In the genomic region with DNA sequence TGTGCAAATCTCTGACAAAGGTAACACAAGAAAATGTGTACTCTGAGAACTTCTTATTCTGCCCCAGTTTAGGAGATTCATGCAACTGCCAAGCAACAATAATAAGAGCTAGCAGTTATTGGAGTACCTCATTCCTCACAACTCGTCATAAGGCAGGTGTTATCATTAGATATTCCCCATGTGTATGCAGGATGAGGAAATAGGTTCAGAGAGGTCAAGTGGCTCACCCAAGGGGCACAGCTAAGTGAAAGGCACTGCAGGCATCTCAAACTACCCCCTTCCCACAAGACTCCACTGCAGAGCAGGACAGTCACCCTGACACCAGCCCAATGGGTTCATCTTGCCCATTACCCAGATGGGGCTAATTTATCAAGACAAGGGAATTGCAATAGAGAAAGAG, we compare ENCODE assay signal across 24 cellular contexts. TPM values are rescaled to one million over a fixed set of nuclear protein-coding genes. Genes with fewer than 3 reads are reported as not detected.
DNase-seq lines count a peak whose midpoint lies in the region; ATAC-seq, FAIRE-seq and TF ChIP-seq lines count a peak whose summit lies in the region.
"Had no signal": no experiment of that assay in that cellular context is flagged by ENCODE, and none has a peak within 500 bp of the region (broad histone marks: within the 10 kb centered on the region; RNA-seq: fewer than 3 reads in every experiment).

No MANE protein-coding gene starts in this region.

- TF ChIP-seq POLR2A in GM12892 (IDR thresholded peaks at IDR 0.05; ENCODE audit: low read depth, low read length) = no peak

- TF ChIP-seq CTCF in HEK293 (tag by site-specific recombination; IDR thresholded peaks at IDR 0.05) (no peak), natural killer cell (IDR thresholded peaks at IDR 0.05) (no peak)

- CTCF ChIA-PET in HEK293 (lab: Yijun Ruan, JAX) = interaction anchor here (0.6 to 1.9 kb wide), 3 partner anchors 14 to 82 kb away, joined by 3 to 6 read pairs (median 3); no protein-coding TSS in a partner anchor

- peaks cover 0 to 10% of the 10 kb centered on the region in 2 experiments; a peak in 1 of 3 replicates for H3K36me3 ChIP-seq in HEK293 (ENCODE audit: control insufficient read depth in 2 of 2, insufficient read depth in 1 of 2, low read length in 2 of 2)
- H3K36me3 ChIP-seq: prostate gland had no signal

- H3K9me3 Mint-ChIP-seq in T-helper 1 cell treated with Interleukin-12 subunit alpha and Interleukin-12 subunit beta and Interleukin-4 antibody, amounts not matched to agents 30 μg/mL and 1 μg/mL, for 36 hours = no peaks in the 10 kb centered on the region
- no peaks in the 10 kb centered on the region for H3K9me3 Mint-ChIP-seq in activated naive CD8-positive, alpha-beta T cell treated with anti-CD3 and anti-CD28 coated beads for 36 hours
- no peaks in the 10 kb centered on the region for H3K9me3 Mint-ChIP-seq in natural killer cell

- intact Hi-C loops in natural killer cell (cut with micrococcal nuclease) = no loop called here

- H3K27ac ChIP-seq in HEK293 (ENCODE audit: extremely low read depth, low read depth, low read length) = no peak overlapping the region
- H3K27ac ChIP-seq in substantia nigra (ENCODE audit: low read depth, low read length, poor library complexity, severe bottlenecking) = no peak overlapping the region
- H3K27ac ChIP-seq: 22Rv1, prostate gland had no signal

- peak overlapping the region; percentile 71 for H3K4me3 Mint-ChIP-seq in T-helper 1 cell treated with Interleukin-12 subunit alpha and Interleukin-12 subunit beta and Interleukin-4 antibody, amounts not matched to agents 30 μg/mL and 1 μg/mL, for 36 hours
- H3K4me3 Mint-ChIP-seq in activated naive CD8-positive, alpha-beta T cell treated with anti-CD3 and anti-CD28 coated beads for 36 hours = peak overlapping the region; percentile 22
- H3K4me3 Mint-ChIP-seq in natural killer cell = peak overlapping the region; percentile 74

- H3K4me1 ChIP-seq in HEK293 (ENCODE audit: control insufficient read depth, insufficient read depth, low read length) = no peaks in the 10 kb centered on the region
- H3K4me1 ChIP-seq: prostate gland had no signal

- peaks cover 27% of the 10 kb centered on the region for H3K36me3 Mint-ChIP-seq in T-helper 1 cell treated with Interleukin-12 subunit alpha and Interleukin-12 subunit beta and Interleukin-4 antibody, amounts not matched to agents 30 μg/mL and 1 μg/mL, for 36 hours (ENCODE audit: low read depth)
- peaks cover 26% of the 10 kb centered on the region for H3K36me3 Mint-ChIP-seq in activated naive CD8-positive, alpha-beta T cell treated with anti-CD3 and anti-CD28 coated beads for 36 hours
- H3K36me3 Mint-ChIP-seq in natural killer cell = no peaks in the 10 kb centered on the region

- POLR2A ChIA-PET in HEK293 (lab: Yijun Ruan, JAX) = interaction anchor here (1.9 kb wide), 1 partner anchor 32 kb away, joined by 9 read pairs; no protein-coding TSS in a partner anchor

- H3K27me3 Mint-ChIP-seq in T-helper 1 cell treated with Interleukin-12 subunit alpha and Interleukin-12 subunit beta and Interleukin-4 antibody, amounts not matched to agents 30 μg/mL and 1 μg/mL, for 36 hours (ENCODE audit: low read depth) = no peaks in the 10 kb centered on the region
- no peaks in the 10 kb centered on the region for H3K27me3 Mint-ChIP-seq in activated naive CD8-positive, alpha-beta T cell treated with anti-CD3 and anti-CD28 coated beads for 36 hours
- no peaks in the 10 kb centered on the region for H3K27me3 Mint-ChIP-seq in natural killer cell (ENCODE audit: low read depth in 2 of 2)

- no peak for DNase-seq in T-helper 1 cell
- no peak for DNase-seq in activated naive CD8-positive, alpha-beta T cell treated with anti-CD3 and anti-CD28 coated beads for 36 hours
- DNase-seq in natural killer cell = no peak
- no peak for DNase-seq in dermis blood vessel endothelial cell
- DNase-seq in substantia nigra (lab: John Stamatoyannopoulos, UW) = no peak
- no peak for DNase-seq in GM12892 (ENCODE audit: insufficient read length)
- DNase-seq: activated effector memory CD4-positive, alpha-beta T cell treated with Interleukin-2 at 50 U/mL for 16 hours; GOT3; NCI-H1930; NCI-H510A treated with DMSO at 0.1 percent for 48 hours; Right ventricle myocardium superior; stimulated activated CD4-positive, alpha-beta T cell treated with anti-CD3 and anti-CD28 coated beads, Interleukin-4, amount 100 ng/mL, for 4 hours; stimulated activated CD8-positive, alpha-beta memory T cell treated with anti-CD3 and anti-CD28 coated beads, Interleukin-4, amount 100 ng/mL, for 48 hours; transverse colon had no signal

- peaks cover 51% of the 10 kb centered on the region for H3K4me1 Mint-ChIP-seq in T-helper 1 cell treated with Interleukin-12 subunit alpha and Interleukin-12 subunit beta and Interleukin-4 antibody, amounts not matched to agents 30 μg/mL and 1 μg/mL, for 36 hours (ENCODE audit: low read depth)
- peaks cover 41% of the 10 kb centered on the region for H3K4me1 Mint-ChIP-seq in activated naive CD8-positive, alpha-beta T cell treated with anti-CD3 and anti-CD28 coated beads for 36 hours
- peaks cover 29 to 34% of the 10 kb centered on the region in 2 donors for H3K4me1 Mint-ChIP-seq in natural killer cell

- no peak overlapping the region for H3K4me3 ChIP-seq in HEK293 (ENCODE audit: low read depth, low read length)
- H3K4me3 ChIP-seq: prostate gland, smooth muscle cell, transverse colon had no signal

- peak overlapping the region; percentile 70 for H3K27ac Mint-ChIP-seq in T-helper 1 cell treated with Interleukin-12 subunit alpha and Interleukin-12 subunit beta and Interleukin-4 antibody, amounts not matched to agents 30 μg/mL and 1 μg/mL, for 36 hours
- peak overlapping the region; percentile 69 for H3K27ac Mint-ChIP-seq in activated naive CD8-positive, alpha-beta T cell treated with anti-CD3 and anti-CD28 coated beads for 36 hours
- H3K27ac Mint-ChIP-seq in natural killer cell = peak overlapping the region; percentile 7 to 22

- H3K9me3 ChIP-seq in HEK293 (ENCODE audit: control insufficient read depth, insufficient read depth, low read depth, low read length) = no peaks in the 10 kb centered on the region
- H3K9me3 ChIP-seq: prostate gland, transverse colon had no signal

- no peak for ATAC-seq in natural killer cell

- no peak for FAIRE-seq in GM12892 (lab: Jason Lieb, UNC)

TF ChIP-seq in HEK293, 187 proteins besides CTCF, POLR2A, EP300 and RAD21 (continues in another document):
- 0 out of 2 replicates have a peak, but pooled peaks have one; percentile 17 for TF ChIP-seq ZNF768 (tag by site-specific recombination; IDR thresholded peaks at IDR 0.05)

RNA-seq across cellular contexts. Expression of a gene that starts 1.3 kb away (rescaled TPM):
- total RNA-seq in activated naive CD8-positive, alpha-beta T cell treated with anti-CD3 and anti-CD28 coated beads for 36 hours = 100 to 1,000 TPM; 136 to 137 TPM
- total RNA-seq in natural killer cell (100 to 1,000 TPM; 159 to 215 (median 181) TPM), dermis blood vessel endothelial cell (110 and 112 TPM in 2 replicates)
- polyA plus RNA-seq in GM12892 (2012; ENCODE audit: missing spikeins) = 88.3 TPM

RNA-seq across cellular contexts. Expression of a gene that starts 22.9 kb away (rescaled TPM):
- total RNA-seq in activated naive CD8-positive, alpha-beta T cell treated with anti-CD3 and anti-CD28 coated beads for 36 hours = 1 to 10 TPM; 2.3 to 2.7 TPM
- not detected for total RNA-seq in natural killer cell
- total RNA-seq in dermis blood vessel endothelial cell = 0.14 and 0.17 TPM in 2 replicates
- polyA plus RNA-seq in GM12892 (2012; ENCODE audit: missing spikeins) = 0.89 TPM
- total RNA-seq: dermis microvascular lymphatic vessel endothelial cell had no signal

RNA-seq across cellular contexts. Expression of a gene that starts 26.2 kb away (rescaled TPM):
- total RNA-seq in activated naive CD8-positive, alpha-beta T cell treated with anti-CD3 and anti-CD28 coated beads for 36 hours = 10 to 100 TPM; 71.8 to 79.7 TPM
- total RNA-seq in natural killer cell (10 to 100 TPM; 36.7 to 60.5 (median 54.7) TPM), dermis blood vessel endothelial cell (12.8 and 30.2 TPM in 2 replicates)
- polyA plus RNA-seq in GM12892 (2012; ENCODE audit: missing spikeins) = 21.0 TPM

RNA-seq across cellular contexts. Expression of a gene that starts 40.1 kb away (rescaled TPM):
- total RNA-seq in activated naive CD8-positive, alpha-beta T cell treated with anti-CD3 and anti-CD28 coated beads for 36 hours = not detected
- not detected for total RNA-seq in natural killer cell
- total RNA-seq in dermis blood vessel endothelial cell = not detected in 2 replicates
- polyA plus RNA-seq in GM12892 (2012; ENCODE audit: missing spikeins) = not detected
- total RNA-seq: dermis microvascular lymphatic vessel endothelial cell; lower leg skin; prostate gland; Right ventricle myocardium superior; smooth muscle cell; T-helper 2 cell treated with Interferon-gamma antibody and Interleukin-4, amounts not matched to agents 100 ng/mL and 5 ng/mL, for 36 hours; transverse colon had no signal
- polyA plus RNA-seq: BJ, esophagus, smooth muscle cell had no signal

RNA-seq across cellular contexts. Expression of a gene that starts 54.0 kb away (rescaled TPM):
- total RNA-seq in activated naive CD8-positive, alpha-beta T cell treated with anti-CD3 and anti-CD28 coated beads for 36 hours = under 1 TPM in 1 of 2 experiments, not detected in 1; 0.06 TPM
- total RNA-seq in natural killer cell (under 1 TPM in 2 of 3 donors, not detected in 1; 0.16 to 0.19 TPM), dermis blood vessel endothelial cell (not detected in 2 replicates)
- polyA plus RNA-seq in GM12892 (2012; ENCODE audit: missing spikeins) = not detected
- total RNA-seq: dermis microvascular lymphatic vessel endothelial cell; lower leg skin; smooth muscle cell; T-helper 2 cell treated with Interferon-gamma antibody and Interleukin-4, amounts not matched to agents 100 ng/mL and 5 ng/mL, for 36 hours; transverse colon had no signal
- polyA plus RNA-seq: BJ, smooth muscle cell had no signal

Comparison
In these comparisons a context has a peak if more than half of its experiments do, and no peak if none do; other contexts are left out.
1. H3K27ac Mint-ChIP-seq: peak in every context shown above with its lines; median percentile 70 in T-helper 1 cell treated with Interleukin-12 subunit alpha and Interleukin-12 subunit beta and Interleukin-4 antibody, amounts not matched to agents 30 μg/mL and 1 μg/mL, for 36 hours; 69 in activated naive CD8-positive, alpha-beta T cell treated with anti-CD3 and anti-CD28 coated beads for 36 hours; 14 in natural killer cell.
2. H3K4me3 Mint-ChIP-seq: peak in every context shown above with its lines; median percentile 74 in natural killer cell; 71 in T-helper 1 cell treated with Interleukin-12 subunit alpha and Interleukin-12 subunit beta and Interleukin-4 antibody, amounts not matched to agents 30 μg/mL and 1 μg/mL, for 36 hours; 22 in activated naive CD8-positive, alpha-beta T cell treated with anti-CD3 and anti-CD28 coated beads for 36 hours.